Comparison of ENCODE assay signal across 15 cellular contexts in genomic region chr3:195046441-195046840, GRCh38.
DNase-seq lines count a peak whose midpoint lies in the region; ATAC-seq and TF ChIP-seq lines count a peak whose summit lies in the region.
"Had no signal": no experiment of that assay in that cellular context is flagged by ENCODE, and none has a peak within 500 bp of the region (broad histone marks: within the 10 kb centered on the region; RNA-seq: fewer than 3 reads in every experiment).

No MANE protein-coding gene starts in this region.

- H3K27ac ChIP-seq in lower lobe of right lung, result no peak overlapping the region

- H3K36me3 ChIP-seq in lower lobe of right lung, result no peaks in the 10 kb centered on the region

- H3K4me3 ChIP-seq in lower lobe of right lung, result no peak overlapping the region

- H3K9me3 ChIP-seq in lower lobe of right lung, result no peaks in the 10 kb centered on the region

- ATAC-seq in left ventricle myocardium superior, result no peak
- ATAC-seq in sciatic nerve, result no peak
- no peak for ATAC-seq in lower lobe of right lung

- no peaks in the 10 kb centered on the region for H3K27me3 ChIP-seq in lower lobe of right lung (ENCODE audit: low read depth)

- no peak for TF ChIP-seq CTCF in lower lobe of right lung (IDR thresholded peaks at IDR 0.05)

- no peaks in the 10 kb centered on the region for H3K4me1 ChIP-seq in lower lobe of right lung

- intact Hi-C loops in cardiac septum (cut with DNase I), result no loop called here
- intact Hi-C loops in left ventricle myocardium superior (cut with micrococcal nuclease), result no loop called here
- intact Hi-C loops in sciatic nerve (cut with DNase I), result no loop called here
- intact Hi-C loops in lower lobe of right lung (cut with DNase I), result no loop called here

- DNase-seq in cardiac septum (ENCODE audit: low spot score), result peak; percentile 65
- no peak for DNase-seq in left ventricle myocardium superior
- DNase-seq in islet precursor cell, result peak; percentile 43
- DNase-seq in sciatic nerve (ENCODE audit: low spot score), result peak; percentile 35
- no peak for DNase-seq in COLO829 (ENCODE audit: low spot score)
- DNase-seq in NCI-H446 treated with DMSO at 0.1 percent for 48 hours (lab: John Stamatoyannopoulos, UW), result no peak
- no peak for DNase-seq in lower lobe of right lung
- DNase-seq: C1 segment of cervical spinal cord; CD4-positive, alpha-beta T cell; DMS153; DMS79 treated with DMSO at 0.1 percent for 48 hours; EL; GDM1; HCEC 1CT; HFFc6 had no signal

Comparison
In these comparisons a context has a peak if more than half of its experiments do, and no peak if none do; other contexts are left out.
1. DNase-seq: peak in cardiac septum (single experiment), islet precursor cell (single experiment) and sciatic nerve (single experiment); none in left ventricle myocardium superior (single experiment), COLO829 (single experiment), NCI-H446 treated with DMSO at 0.1 percent for 48 hours (single experiment) and lower lobe of right lung (single experiment).